ENCODE assay signal across 8 cellular contexts in genomic region chr20:44609006-44609510, GRCh38. TPM values are rescaled to one million over a fixed set of nuclear protein-coding genes. Genes with fewer than 3 reads are reported as not detected.
DNase-seq lines count a peak whose midpoint lies in the region; ATAC-seq and TF ChIP-seq lines count a peak whose summit lies in the region.

No MANE protein-coding gene starts in this region.

- POLR2A ChIA-PET in GM10248 (lab: Yijun Ruan, JAX), result interaction anchor here (1.7 kb wide), 1 partner anchor 23 kb away, joined by 4 read pairs; no protein-coding TSS in a partner anchor

- DNase-seq in G401 (ENCODE audit: low spot score) (peak; percentile 21), ascending aorta (ENCODE audit: low spot score in 2 of 2) (no peak), GM10248 (ENCODE audit: extremely low spot score) (no peak), SKM-1 (lab: John Stamatoyannopoulos, UW; ENCODE audit: unreplicated experiment) (no peak), NK-92 (lab: John Stamatoyannopoulos, UW; ENCODE audit: unreplicated experiment) (no peak)

- CTCF ChIA-PET in GM10248 (lab: Yijun Ruan, JAX), result interaction anchor here (0.9 to 4.1 kb wide), 27 partner anchors 9 to 394 kb away, joined by 3 to 65 read pairs (median 13); partner anchors contain the start of gene SERINC3

- H3K9me3 ChIP-seq in ascending aorta, result no peaks in the 10 kb centered on the region
- H3K9me3 ChIP-seq in skeletal muscle satellite cell (replicated peaks; ENCODE audit: low read length), result no peaks in the 10 kb centered on the region

- H3K9ac ChIP-seq in skeletal muscle satellite cell (ENCODE audit: low read depth, low read length), result peak overlapping the region; percentile 56

- H3K4me1 ChIP-seq in ascending aorta (peaks cover 0 to 13% of the 10 kb centered on the region in 2 donors), skeletal muscle satellite cell (ENCODE audit: control insufficient read depth, insufficient read depth, low read length) (peaks cover 10% of the 10 kb centered on the region)

- TF ChIP-seq CTCF in ascending aorta (IDR thresholded peaks at IDR 0.05) (no peak), GM10248 (IDR thresholded peaks at IDR 0.05; ENCODE audit: control extremely low read depth, extremely low read depth, low read depth, missing control alignments) (no peak)

- H3K4me3 ChIP-seq in ascending aorta, result peak overlapping the region; percentile 15 to 51
- no peak overlapping the region for H3K4me3 ChIP-seq in skeletal muscle satellite cell (ENCODE audit: low read length)

- intact Hi-C loops in ascending aorta (cut with DNase I), result no loop called here

- no peaks in the 10 kb centered on the region for H3K27me3 ChIP-seq in ascending aorta
- no peaks in the 10 kb centered on the region for H3K27me3 ChIP-seq in layer of hippocampus (ENCODE audit: control insufficient read depth, insufficient read depth, low read length)
- no peaks in the 10 kb centered on the region for H3K27me3 ChIP-seq in skeletal muscle satellite cell (ENCODE audit: control insufficient read depth, insufficient read depth, low read length)

- H3K36me3 ChIP-seq in ascending aorta (no peaks in the 10 kb centered on the region), skeletal muscle satellite cell (ENCODE audit: insufficient read depth, low read length) (no peaks in the 10 kb centered on the region)

- H3K4me2 ChIP-seq in skeletal muscle satellite cell (ENCODE audit: low read length), result peak overlapping the region; percentile 69

- ATAC-seq in GM18909 (IDR thresholded peaks at IDR 0.05; ENCODE audit: poor library complexity, unreplicated experiment), result no peak

- H3K27ac ChIP-seq in ascending aorta (peak overlapping the region; percentile 83 to 88), layer of hippocampus (ENCODE audit: low read depth, low read length) (peak overlapping the region; percentile 78)

- in situ Hi-C loops in G401 (cut with HindIII; ENCODE audit: low sequenced_read_pairs), result no loop called here

RNA-seq across cellular contexts. Expression of gene PKIG, which starts 26.7 kb away (rescaled TPM):
- total RNA-seq in G401 (2014; rRNA removed; shearing (Covaris generic)), result 37.1 and 69.0 TPM in 2 replicates
- total RNA-seq in ascending aorta, result 84.7 TPM
- total RNA-seq in skeletal muscle satellite cell (2012; rRNA removed), result 57.3 and 74.9 TPM in 2 replicates

RNA-seq across cellular contexts. Expression of gene ADA, which starts 42.4 kb away (rescaled TPM):
- total RNA-seq in G401 (2014; rRNA removed; shearing (Covaris generic)), result 30.6 and 47.6 TPM in 2 replicates
- 0.75 TPM for total RNA-seq in ascending aorta
- 16.5 and 21.6 TPM in 2 replicates for total RNA-seq in skeletal muscle satellite cell (2012; rRNA removed)

Comparison
In these comparisons a context has a peak if more than half of its experiments do, and no peak if none do; other contexts are left out.
1. RNA of gene ADA, which starts 42.4 kb away (total RNA-seq): 30.6 to 47.6 TPM in G401; 0.75 TPM in ascending aorta (single experiment); every median in the first group is over 10 times any median in the second.